Comparison of ENCODE assay signal across 11 cellular contexts in genomic region chr18:23650963-23651927, GRCh38. TPM values are rescaled to one million over a fixed set of nuclear protein-coding genes. Genes with fewer than 3 reads are reported as not detected.
DNase-seq lines count a peak whose midpoint lies in the region; ATAC-seq and TF ChIP-seq lines count a peak whose summit lies in the region.
"Had no signal": no experiment of that assay in that cellular context is flagged by ENCODE, and none has a peak within 500 bp of the region (broad histone marks: within the 10 kb centered on the region; RNA-seq: fewer than 3 reads in every experiment).

No MANE protein-coding gene starts in this region.

- ATAC-seq in esophagus mucosa, result peak; percentile 96
- no peak for ATAC-seq in GM21526 (IDR thresholded peaks at IDR 0.05; ENCODE audit: low FRiP score, unreplicated experiment)
- ATAC-seq in GM18502 (IDR thresholded peaks at IDR 0.05; ENCODE audit: poor library complexity, unreplicated experiment), result no peak
- ATAC-seq: sciatic nerve had no signal

- peaks cover 23% of the 10 kb centered on the region for H3K4me1 Mint-ChIP-seq in progenitor cell of endocrine pancreas (ENCODE audit: low read depth)

- no peaks in the 10 kb centered on the region for H3K36me3 Mint-ChIP-seq in progenitor cell of endocrine pancreas (ENCODE audit: insufficient read depth)

- peak overlapping the region; percentile 9 for H3K4me3 Mint-ChIP-seq in progenitor cell of endocrine pancreas (ENCODE audit: low read depth)

- DNase-seq in GM04504 (ENCODE audit: low read depth), result peak; percentile 81
- DNase-seq in NCI-H2227 treated with DMSO at 0.1 percent for 48 hours (lab: John Stamatoyannopoulos, UW), result peak; percentile 52
- no peak for DNase-seq in progenitor cell of endocrine pancreas (ENCODE audit: low spot score, unreplicated experiment)
- no peak for DNase-seq in middle frontal gyrus (ENCODE audit: extremely low spot score, low spot score)
- DNase-seq in D341Med (ENCODE audit: low spot score), result no peak
- DNase-seq: central memory CD4-positive, alpha-beta T cell; GDM1 had no signal

- H3K27ac Mint-ChIP-seq in progenitor cell of endocrine pancreas, result peak overlapping the region; percentile 95

- peaks cover 19% of the 10 kb centered on the region for H3K27me3 Mint-ChIP-seq in progenitor cell of endocrine pancreas

- H3K9me3 Mint-ChIP-seq in progenitor cell of endocrine pancreas (ENCODE audit: low read depth), result no peaks in the 10 kb centered on the region

- TF ChIP-seq CTCF in progenitor cell of endocrine pancreas (IDR thresholded peaks at IDR 0.05; ENCODE audit: unreplicated experiment), result no peak

RNA-seq across cellular contexts. Expression of gene ANKRD29, which starts 11.5 kb away (rescaled TPM):
- 11.2 TPM for total RNA-seq in esophagus mucosa
- total RNA-seq in progenitor cell of endocrine pancreas, result 0.36 and 0.41 TPM in 2 replicates

RNA-seq across cellular contexts. Expression of gene LAMA3, which starts 38.0 kb away (rescaled TPM):
- total RNA-seq in esophagus mucosa (40.1 TPM), progenitor cell of endocrine pancreas (0.84 and 1.2 TPM in 2 replicates)

Comparison
In these comparisons a context has a peak if more than half of its experiments do, and no peak if none do; other contexts are left out.
1. DNase-seq: peak in GM04504 (single experiment) and NCI-H2227 treated with DMSO at 0.1 percent for 48 hours (single experiment); none in progenitor cell of endocrine pancreas (single experiment), middle frontal gyrus (single experiment) and D341Med (single experiment).
2. RNA of gene LAMA3, which starts 38.0 kb away (total RNA-seq): 40.1 TPM in esophagus mucosa (single experiment); 0.84 to 1.2 TPM in progenitor cell of endocrine pancreas; every median in the first group is over 10 times any median in the second.